8 cellular contexts compared by ENCODE assay signal in genomic region chr16:2154533-2155090, GRCh38. TPM values are rescaled to one million over a fixed set of nuclear protein-coding genes. Genes with fewer than 3 reads are reported as not detected.
DNase-seq lines count a peak whose midpoint lies in the region; ATAC-seq and TF ChIP-seq lines count a peak whose summit lies in the region.

No MANE protein-coding gene starts in this region.

- H3K36me3 Mint-ChIP-seq in CD14-positive monocyte (peaks cover 12 to 18% of the 10 kb centered on the region in 2 donors), chondrocyte (ENCODE audit: low read depth) (peaks cover 3% of the 10 kb centered on the region), natural killer cell (no peaks in the 10 kb centered on the region)

- no peaks in the 10 kb centered on the region for H3K27me3 ChIP-seq in MG63

- intact Hi-C loops in CD14-positive monocyte (cut with micrococcal nuclease) (loop anchor here (2.0 to 10.0 kb wide), 8 partner anchors 50 to 350 kb away; partner anchors contain the start of genes MLST8 (in 2 of the 2), ZNF598 (in 2 of the 2), MSRB1 (in 1 of the 2) and NTHL1 (in 1 of the 2)), natural killer cell (cut with micrococcal nuclease) (loop anchor here (1.0 to 10.0 kb wide), 4 partner anchors 60 to 382 kb away; partner anchors contain the start of genes BRICD5, EME2, MRPS34 and NME3)

- H3K4me1 Mint-ChIP-seq in CD14-positive monocyte: peaks cover 60% of the 10 kb centered on the region
- peaks cover 81% of the 10 kb centered on the region for H3K4me1 Mint-ChIP-seq in chondrocyte (ENCODE audit: low read depth)
- H3K4me1 Mint-ChIP-seq in natural killer cell: peaks cover 30 to 61% of the 10 kb centered on the region in 2 donors

- peak overlapping the region; percentile 83 to 93 for H3K4me3 Mint-ChIP-seq in CD14-positive monocyte
- peak overlapping the region; percentile 79 for H3K4me3 Mint-ChIP-seq in chondrocyte (ENCODE audit: unreplicated experiment)
- peak overlapping the region; percentile 88 for H3K4me3 Mint-ChIP-seq in natural killer cell

- H3K36me3 ChIP-seq in MG63: peaks cover 70% of the 10 kb centered on the region

- H3K27ac Mint-ChIP-seq in CD14-positive monocyte (peak overlapping the region; percentile 80 to 93 (median 87)), chondrocyte (ENCODE audit: unreplicated experiment) (peak overlapping the region; percentile 64), natural killer cell (peak overlapping the region; percentile 87)

- H3K27me3 Mint-ChIP-seq in CD14-positive monocyte (ENCODE audit: low read depth in 3 of 3) (peaks cover 5 to 12% (median 9%) of the 10 kb centered on the region in 3 donors), chondrocyte (ENCODE audit: low read depth) (no peaks in the 10 kb centered on the region), natural killer cell (ENCODE audit: low read depth in 2 of 2) (no peaks in the 10 kb centered on the region)

- TF ChIP-seq CTCF in CD14-positive monocyte (IDR thresholded peaks at IDR 0.05) (no peak), chondrocyte (IDR thresholded peaks at IDR 0.05) (no peak), natural killer cell (IDR thresholded peaks at IDR 0.05) (no peak)

- H3K9me3 ChIP-seq in MG63: no peaks in the 10 kb centered on the region

- H3K9me3 Mint-ChIP-seq in CD14-positive monocyte (peaks cover 0 to 2% (median 0%) of the 10 kb centered on the region in 7 donors), chondrocyte (ENCODE audit: low read depth) (no peaks in the 10 kb centered on the region), natural killer cell (no peaks in the 10 kb centered on the region)

- no peak for ATAC-seq in natural killer cell
- ATAC-seq in HG02981 (IDR thresholded peaks at IDR 0.05; ENCODE audit: unreplicated experiment): no peak

- no peak for DNase-seq in CD14-positive monocyte (ENCODE audit: low spot score)
- DNase-seq in MG63: no peak
- no peak for DNase-seq in chondrocyte (ENCODE audit: low spot score)
- no peak for DNase-seq in natural killer cell
- DNase-seq in NOMO-1 (lab: John Stamatoyannopoulos, UW; ENCODE audit: unreplicated experiment in 2 of 2): no peak
- no peak for DNase-seq in mesenteric fat pad (ENCODE audit: low spot score)
- no peak for DNase-seq in HPDE6-E6E7 (ENCODE audit: extremely low spot score)

- H3K4me3 ChIP-seq in MG63: peak overlapping the region; percentile 92

RNA-seq across cellular contexts. Expression of gene TRAF7, which starts 1.0 kb away (rescaled TPM):
- polyA plus RNA-seq in CD14-positive monocyte: 1 to 10 TPM; 5.9 to 6.7 TPM
- total RNA-seq in MG63 (2014; rRNA removed; shearing (Covaris generic); ENCODE audit: low replicate concordance): 68.0 and 111 TPM in 2 replicates
- total RNA-seq in chondrocyte (62.1 to 71.3 TPM (median 63.4 TPM) in 3 replicates), natural killer cell (10 to 100 TPM; 29.3 to 39.1 (median 37.3) TPM), mesenteric fat pad (63.5 TPM)

RNA-seq across cellular contexts. Expression of gene RAB26, which starts 6.2 kb away (rescaled TPM):
- not detected for polyA plus RNA-seq in CD14-positive monocyte
- not detected in 2 replicates for total RNA-seq in MG63 (2014; rRNA removed; shearing (Covaris generic); ENCODE audit: low replicate concordance)
- 0.28 to 1.1 TPM (median 0.80 TPM) in 3 replicates for total RNA-seq in chondrocyte
- total RNA-seq in natural killer cell: under 1 TPM in 2 of 3 donors, not detected in 1; 0.27 to 0.28 TPM
- total RNA-seq in mesenteric fat pad: not detected

RNA-seq across cellular contexts. Expression of gene PKD1, which starts 18.9 kb away (rescaled TPM):
- polyA plus RNA-seq in CD14-positive monocyte: 1 to 10 TPM in 1 of 2 donors, under 1 TPM in 1; 0.22 to 1.6 TPM
- 60.2 and 106 TPM in 2 replicates for total RNA-seq in MG63 (2014; rRNA removed; shearing (Covaris generic); ENCODE audit: low replicate concordance)
- total RNA-seq in chondrocyte (131 to 230 TPM (median 216 TPM) in 3 replicates), natural killer cell (100 to 1,000 TPM in 1 of 3 donors, 10 to 100 TPM in 2; 87.0 to 105 (median 99.1) TPM), mesenteric fat pad (99.4 TPM)

RNA-seq across cellular contexts. Expression of gene CASKIN1, which starts 41.8 kb away (rescaled TPM):
- not detected for polyA plus RNA-seq in CD14-positive monocyte
- 0.02 and 1.0 TPM in 2 replicates for total RNA-seq in MG63 (2014; rRNA removed; shearing (Covaris generic); ENCODE audit: low replicate concordance)
- total RNA-seq in chondrocyte: 1.3 to 3.6 TPM (median 2.3 TPM) in 3 replicates
- not detected for total RNA-seq in natural killer cell
- 0.06 TPM for total RNA-seq in mesenteric fat pad

RNA-seq across cellular contexts. Expression of gene MLST8, which starts 50.6 kb away (rescaled TPM):
- 10 to 100 TPM; 29.9 to 30.5 TPM for polyA plus RNA-seq in CD14-positive monocyte
- 29.0 and 42.6 TPM in 2 replicates for total RNA-seq in MG63 (2014; rRNA removed; shearing (Covaris generic); ENCODE audit: low replicate concordance)
- total RNA-seq in chondrocyte (37.1 to 41.4 TPM (median 39.3 TPM) in 3 replicates), natural killer cell (10 to 100 TPM; 19.7 to 30.2 (median 27.8) TPM), mesenteric fat pad (21.9 TPM)
